In the genomic region with DNA sequence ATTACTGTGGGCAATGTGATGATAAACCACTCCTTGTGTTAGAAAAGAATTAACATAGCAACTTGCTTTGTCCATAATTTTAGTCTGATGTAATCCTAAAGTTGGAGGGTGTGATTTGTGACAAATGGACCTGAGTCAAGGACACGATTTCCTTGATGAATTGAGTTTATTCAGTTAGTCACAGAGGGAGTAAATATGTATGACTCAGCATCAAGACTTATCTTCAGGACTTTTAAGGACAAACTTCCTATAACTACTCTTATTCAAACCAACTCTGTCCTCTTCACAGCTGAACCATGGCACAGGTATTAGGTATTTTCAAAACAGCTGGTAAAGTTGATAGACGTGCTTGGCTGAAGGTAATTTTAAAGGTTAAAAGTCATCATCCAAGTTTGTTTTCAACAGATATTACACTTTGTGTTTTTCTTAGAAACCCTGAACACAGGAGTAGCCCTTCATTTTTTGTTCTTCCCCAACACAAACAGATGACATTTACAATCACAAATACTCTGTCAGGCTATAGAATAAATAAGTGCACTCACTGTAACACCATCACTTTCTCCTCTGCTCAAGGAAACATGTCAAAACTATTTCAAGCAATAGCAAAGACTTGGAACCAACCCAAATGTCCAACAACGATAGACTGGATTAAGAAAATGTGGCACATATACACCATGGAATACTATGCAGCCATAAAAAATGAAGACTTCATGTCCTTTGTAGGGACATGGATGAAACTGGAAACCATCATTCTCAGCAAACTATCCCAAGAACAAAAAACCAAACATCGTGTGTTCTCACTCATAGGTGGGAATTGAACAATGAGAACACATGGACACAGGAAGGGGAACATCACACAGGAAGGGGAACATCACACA, we compare ENCODE assay signal across 1 cellular context.
TF ChIP-seq lines count a peak whose summit lies in the region.

No MANE protein-coding gene starts in this region.

TF ChIP-seq in HepG2, 621 proteins besides CTCF, POLR2A, EP300 and RAD21 (continues in another document):
- TF ChIP-seq STAT6 (CRISPR knock-in tag; IDR thresholded peaks at IDR 0.05; ENCODE audit: borderline replicate concordance) = no peak
- TF ChIP-seq MEF2D (CRISPR knock-in tag; IDR thresholded peaks at IDR 0.05) = 0 out of 2 replicates have a peak, but pooled peaks have one; percentile 31
- peak; percentile 73 for TF ChIP-seq FOXO1 (CRISPR knock-in tag; IDR thresholded peaks at IDR 0.05)
- TF ChIP-seq SOX13 (IDR thresholded peaks at IDR 0.05) = no peak
- peak in 1 of 2 experiments; percentile 62; a peak in 1 of 4 replicates for TF ChIP-seq SOX13 (CRISPR knock-in tag; conservative IDR thresholded peaks at IDR 0.05 in 1 of 2, IDR thresholded peaks at IDR 0.05 in 1 of 2)
- peak; percentile 83 for TF ChIP-seq GATAD2A (CRISPR knock-in tag; IDR thresholded peaks at IDR 0.05)
- TF ChIP-seq BCL6 (CRISPR knock-in tag; IDR thresholded peaks at IDR 0.05) = 0 out of 2 replicates have a peak, but pooled peaks have one; percentile 43
- no peak for TF ChIP-seq CREB1 (IDR thresholded peaks at IDR 0.05)
- TF ChIP-seq CREB1 (CRISPR knock-in tag; IDR thresholded peaks at IDR 0.05) = 0 out of 2 replicates have a peak, but pooled peaks have one; percentile 36
- TF ChIP-seq TBX2 (CRISPR knock-in tag; IDR thresholded peaks at IDR 0.05; ENCODE audit: borderline replicate concordance) = peak; percentile 33; the same call in 1 of the 2 replicates
- TF ChIP-seq, protein P1, sequence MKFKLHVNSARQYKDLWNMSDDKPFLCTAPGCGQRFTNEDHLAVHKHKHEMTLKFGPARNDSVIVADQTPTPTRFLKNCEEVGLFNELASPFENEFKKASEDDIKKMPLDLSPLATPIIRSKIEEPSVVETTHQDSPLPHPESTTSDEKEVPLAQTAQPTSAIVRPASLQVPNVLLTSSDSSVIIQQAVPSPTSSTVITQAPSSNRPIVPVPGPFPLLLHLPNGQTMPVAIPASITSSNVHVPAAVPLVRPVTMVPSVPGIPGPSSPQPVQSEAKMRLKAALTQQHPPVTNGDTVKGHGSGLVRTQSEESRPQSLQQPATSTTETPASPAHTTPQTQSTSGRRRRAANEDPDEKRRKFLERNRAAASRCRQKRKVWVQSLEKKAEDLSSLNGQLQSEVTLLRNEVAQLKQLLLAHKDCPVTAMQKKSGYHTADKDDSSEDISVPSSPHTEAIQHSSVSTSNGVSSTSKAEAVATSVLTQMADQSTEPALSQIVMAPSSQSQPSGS (CRISPR knock-in tag; IDR thresholded peaks at IDR 0.05) = peak; percentile 74
- peak; percentile 55 for TF ChIP-seq PPARG (CRISPR knock-in tag; conservative IDR thresholded peaks at IDR 0.05)
- TF ChIP-seq NR2C2 (CRISPR knock-in tag; IDR thresholded peaks at IDR 0.05; ENCODE audit: borderline replicate concordance) = peak; percentile 47; the same call in 1 of the 2 replicates
- peak; percentile 71; the same call in 1 of the 2 replicates for TF ChIP-seq JUND (CRISPR knock-in tag; IDR thresholded peaks at IDR 0.05)
- peak; percentile 58 for TF ChIP-seq SMAD3 (CRISPR knock-in tag; IDR thresholded peaks at IDR 0.05)
- TF ChIP-seq, protein P2, sequence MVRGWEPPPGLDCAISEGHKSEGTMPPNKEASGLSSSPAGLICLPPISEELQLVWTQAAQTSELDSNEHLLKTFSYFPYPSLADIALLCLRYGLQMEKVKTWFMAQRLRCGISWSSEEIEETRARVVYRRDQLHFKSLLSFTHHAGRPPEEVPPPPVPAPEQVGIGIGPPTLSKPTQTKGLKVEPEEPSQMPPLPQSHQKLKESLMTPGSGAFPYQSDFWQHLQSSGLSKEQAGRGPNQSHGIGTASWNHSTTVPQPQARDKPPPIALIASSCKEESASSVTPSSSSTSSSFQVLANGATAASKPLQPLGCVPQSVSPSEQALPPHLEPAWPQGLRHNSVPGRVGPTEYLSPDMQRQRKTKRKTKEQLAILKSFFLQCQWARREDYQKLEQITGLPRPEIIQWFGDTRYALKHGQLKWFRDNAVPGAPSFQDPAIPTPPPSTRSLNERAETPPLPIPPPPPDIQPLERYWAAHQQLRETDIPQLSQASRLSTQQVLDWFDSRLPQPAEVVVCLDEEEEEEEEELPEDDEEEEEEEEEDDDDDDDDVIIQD (CRISPR knock-in tag; IDR thresholded peaks at IDR 0.05; ENCODE audit: low read depth) = peak; percentile 83; the same call in 1 of the 2 replicates
- peak; percentile 55; the same call in 1 of the 2 replicates for TF ChIP-seq TBX3 (IDR thresholded peaks at IDR 0.05; ENCODE audit: borderline replicate concordance)
- no peak; the same call in 1 of the 2 replicates for TF ChIP-seq EHMT2 (IDR thresholded peaks at IDR 0.05; ENCODE audit: borderline replicate concordance, low read depth, low read length)
- TF ChIP-seq, protein P3, sequence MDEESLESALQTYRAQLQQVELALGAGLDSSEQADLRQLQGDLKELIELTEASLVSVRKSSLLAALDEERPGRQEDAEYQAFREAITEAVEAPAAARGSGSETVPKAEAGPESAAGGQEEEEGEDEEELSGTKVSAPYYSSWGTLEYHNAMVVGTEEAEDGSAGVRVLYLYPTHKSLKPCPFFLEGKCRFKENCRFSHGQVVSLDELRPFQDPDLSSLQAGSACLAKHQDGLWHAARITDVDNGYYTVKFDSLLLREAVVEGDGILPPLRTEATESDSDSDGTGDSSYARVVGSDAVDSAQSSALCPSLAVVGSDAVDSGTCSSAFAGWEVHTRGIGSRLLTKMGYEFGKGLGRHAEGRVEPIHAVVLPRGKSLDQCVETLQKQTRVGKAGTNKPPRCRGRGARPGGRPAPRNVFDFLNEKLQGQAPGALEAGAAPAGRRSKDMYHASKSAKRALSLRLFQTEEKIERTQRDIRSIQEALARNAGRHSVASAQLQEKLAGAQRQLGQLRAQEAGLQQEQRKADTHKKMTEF (CRISPR knock-in tag; IDR thresholded peaks at IDR 0.05) = peak; percentile 56; the same call in 1 of the 2 replicates
- TF ChIP-seq ZMAT3 (CRISPR knock-in tag; conservative IDR thresholded peaks at IDR 0.05) = 0 out of 2 replicates have a peak, but pooled peaks have one; percentile 31
- TF ChIP-seq KAT8 (CRISPR knock-in tag; IDR thresholded peaks at IDR 0.05) = peak; percentile 60
- TF ChIP-seq, protein P4, sequence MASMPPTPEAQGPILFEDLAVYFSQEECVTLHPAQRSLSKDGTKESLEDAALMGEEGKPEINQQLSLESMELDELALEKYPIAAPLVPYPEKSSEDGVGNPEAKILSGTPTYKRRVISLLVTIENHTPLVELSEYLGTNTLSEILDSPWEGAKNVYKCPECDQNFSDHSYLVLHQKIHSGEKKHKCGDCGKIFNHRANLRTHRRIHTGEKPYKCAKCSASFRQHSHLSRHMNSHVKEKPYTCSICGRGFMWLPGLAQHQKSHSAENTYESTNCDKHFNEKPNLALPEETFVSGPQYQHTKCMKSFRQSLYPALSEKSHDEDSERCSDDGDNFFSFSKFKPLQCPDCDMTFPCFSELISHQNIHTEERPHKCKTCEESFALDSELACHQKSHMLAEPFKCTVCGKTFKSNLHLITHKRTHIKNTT (CRISPR knock-in tag; IDR thresholded peaks at IDR 0.05) = no peak
- TF ChIP-seq SOX6 (IDR thresholded peaks at IDR 0.05) = no peak
- peak; percentile 54; the same call in 1 of the 2 replicates for TF ChIP-seq SOX6 (CRISPR knock-in tag; IDR thresholded peaks at IDR 0.05)
- 0 out of 2 replicates have a peak, but pooled peaks have one; percentile 9 for TF ChIP-seq NFE2 (CRISPR knock-in tag; IDR thresholded peaks at IDR 0.05)
- TF ChIP-seq ZBTB42 (CRISPR knock-in tag; IDR thresholded peaks at IDR 0.05) = no peak
- peak; percentile 84; the same call in 1 of the 2 replicates for TF ChIP-seq JUNB (CRISPR knock-in tag; IDR thresholded peaks at IDR 0.05; ENCODE audit: borderline replicate concordance)
- TF ChIP-seq THRA (CRISPR knock-in tag; IDR thresholded peaks at IDR 0.05; ENCODE audit: borderline replicate concordance) = peak; percentile 97
- TF ChIP-seq FIP1L1 (IDR thresholded peaks at IDR 0.05; ENCODE audit: borderline replicate concordance, insufficient read depth, low read depth, low read length) = no peak
- TF ChIP-seq ZNF724P (CRISPR knock-in tag; IDR thresholded peaks at IDR 0.05; ENCODE audit: borderline replicate concordance) = no peak
- TF ChIP-seq FOSL1 (CRISPR knock-in tag; IDR thresholded peaks at IDR 0.05; ENCODE audit: borderline replicate concordance) = peak; percentile 87
- TF ChIP-seq, protein P5, sequence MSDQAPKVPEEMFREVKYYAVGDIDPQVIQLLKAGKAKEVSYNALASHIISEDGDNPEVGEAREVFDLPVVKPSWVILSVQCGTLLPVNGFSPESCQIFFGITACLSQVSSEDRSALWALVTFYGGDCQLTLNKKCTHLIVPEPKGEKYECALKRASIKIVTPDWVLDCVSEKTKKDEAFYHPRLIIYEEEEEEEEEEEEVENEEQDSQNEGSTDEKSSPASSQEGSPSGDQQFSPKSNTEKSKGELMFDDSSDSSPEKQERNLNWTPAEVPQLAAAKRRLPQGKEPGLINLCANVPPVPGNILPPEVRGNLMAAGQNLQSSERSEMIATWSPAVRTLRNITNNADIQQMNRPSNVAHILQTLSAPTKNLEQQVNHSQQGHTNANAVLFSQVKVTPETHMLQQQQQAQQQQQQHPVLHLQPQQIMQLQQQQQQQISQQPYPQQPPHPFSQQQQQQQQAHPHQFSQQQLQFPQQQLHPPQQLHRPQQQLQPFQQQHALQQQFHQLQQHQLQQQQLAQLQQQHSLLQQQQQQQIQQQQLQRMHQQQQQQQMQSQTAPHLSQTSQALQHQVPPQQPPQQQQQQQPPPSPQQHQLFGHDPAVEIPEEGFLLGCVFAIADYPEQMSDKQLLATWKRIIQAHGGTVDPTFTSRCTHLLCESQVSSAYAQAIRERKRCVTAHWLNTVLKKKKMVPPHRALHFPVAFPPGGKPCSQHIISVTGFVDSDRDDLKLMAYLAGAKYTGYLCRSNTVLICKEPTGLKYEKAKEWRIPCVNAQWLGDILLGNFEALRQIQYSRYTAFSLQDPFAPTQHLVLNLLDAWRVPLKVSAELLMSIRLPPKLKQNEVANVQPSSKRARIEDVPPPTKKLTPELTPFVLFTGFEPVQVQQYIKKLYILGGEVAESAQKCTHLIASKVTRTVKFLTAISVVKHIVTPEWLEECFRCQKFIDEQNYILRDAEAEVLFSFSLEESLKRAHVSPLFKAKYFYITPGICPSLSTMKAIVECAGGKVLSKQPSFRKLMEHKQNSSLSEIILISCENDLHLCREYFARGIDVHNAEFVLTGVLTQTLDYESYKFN (CRISPR knock-in tag; conservative IDR thresholded peaks at IDR 0.05) = peak; percentile 72
- no peak for TF ChIP-seq FOXA1 (IDR thresholded peaks at IDR 0.05)
- peak; percentile 64 for TF ChIP-seq FOXA1 (CRISPR knock-in tag; IDR thresholded peaks at IDR 0.05)
- 0 out of 2 replicates have a peak, but pooled peaks have one; percentile 35 for TF ChIP-seq ZSCAN9 (CRISPR knock-in tag; IDR thresholded peaks at IDR 0.05; ENCODE audit: borderline replicate concordance)
- TF ChIP-seq NFIC (IDR thresholded peaks at IDR 0.05; ENCODE audit: low read length) = peak; percentile 74; the same call in 1 of the 2 replicates
- TF ChIP-seq CAMTA2 (CRISPR knock-in tag; IDR thresholded peaks at IDR 0.05; ENCODE audit: borderline replicate concordance) = no peak
- TF ChIP-seq RCOR2 (CRISPR knock-in tag; IDR thresholded peaks at IDR 0.05) = 0 out of 2 replicates have a peak, but pooled peaks have one; percentile 26
- TF ChIP-seq TCF7 (IDR thresholded peaks at IDR 0.05; ENCODE audit: low read depth) = peak; percentile 46; the same call in 1 of the 2 replicates
- peak; percentile 83; the same call in 1 of the 2 replicates for TF ChIP-seq HMG20A (CRISPR knock-in tag; IDR thresholded peaks at IDR 0.05; ENCODE audit: borderline replicate concordance)
- peak; percentile 82 for TF ChIP-seq FOXA3 (CRISPR knock-in tag; IDR thresholded peaks at IDR 0.05)
- TF ChIP-seq NCOA2 (CRISPR knock-in tag; IDR thresholded peaks at IDR 0.05) = peak; percentile 86
- TF ChIP-seq RXRB (CRISPR knock-in tag; IDR thresholded peaks at IDR 0.05; ENCODE audit: borderline replicate concordance) = peak; percentile 97
- TF ChIP-seq, protein P6, sequence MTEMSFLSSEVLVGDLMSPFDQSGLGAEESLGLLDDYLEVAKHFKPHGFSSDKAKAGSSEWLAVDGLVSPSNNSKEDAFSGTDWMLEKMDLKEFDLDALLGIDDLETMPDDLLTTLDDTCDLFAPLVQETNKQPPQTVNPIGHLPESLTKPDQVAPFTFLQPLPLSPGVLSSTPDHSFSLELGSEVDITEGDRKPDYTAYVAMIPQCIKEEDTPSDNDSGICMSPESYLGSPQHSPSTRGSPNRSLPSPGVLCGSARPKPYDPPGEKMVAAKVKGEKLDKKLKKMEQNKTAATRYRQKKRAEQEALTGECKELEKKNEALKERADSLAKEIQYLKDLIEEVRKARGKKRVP (CRISPR knock-in tag; IDR thresholded peaks at IDR 0.05) = peak in 1 of 2 experiments; percentile 94; a peak in 2 of 4 replicates
- TF ChIP-seq RARA (CRISPR knock-in tag; IDR thresholded peaks at IDR 0.05) = peak; percentile 76; the same call in 1 of the 2 replicates
